Comparison of ENCODE assay signal across 11 cellular contexts in the genomic region with DNA sequence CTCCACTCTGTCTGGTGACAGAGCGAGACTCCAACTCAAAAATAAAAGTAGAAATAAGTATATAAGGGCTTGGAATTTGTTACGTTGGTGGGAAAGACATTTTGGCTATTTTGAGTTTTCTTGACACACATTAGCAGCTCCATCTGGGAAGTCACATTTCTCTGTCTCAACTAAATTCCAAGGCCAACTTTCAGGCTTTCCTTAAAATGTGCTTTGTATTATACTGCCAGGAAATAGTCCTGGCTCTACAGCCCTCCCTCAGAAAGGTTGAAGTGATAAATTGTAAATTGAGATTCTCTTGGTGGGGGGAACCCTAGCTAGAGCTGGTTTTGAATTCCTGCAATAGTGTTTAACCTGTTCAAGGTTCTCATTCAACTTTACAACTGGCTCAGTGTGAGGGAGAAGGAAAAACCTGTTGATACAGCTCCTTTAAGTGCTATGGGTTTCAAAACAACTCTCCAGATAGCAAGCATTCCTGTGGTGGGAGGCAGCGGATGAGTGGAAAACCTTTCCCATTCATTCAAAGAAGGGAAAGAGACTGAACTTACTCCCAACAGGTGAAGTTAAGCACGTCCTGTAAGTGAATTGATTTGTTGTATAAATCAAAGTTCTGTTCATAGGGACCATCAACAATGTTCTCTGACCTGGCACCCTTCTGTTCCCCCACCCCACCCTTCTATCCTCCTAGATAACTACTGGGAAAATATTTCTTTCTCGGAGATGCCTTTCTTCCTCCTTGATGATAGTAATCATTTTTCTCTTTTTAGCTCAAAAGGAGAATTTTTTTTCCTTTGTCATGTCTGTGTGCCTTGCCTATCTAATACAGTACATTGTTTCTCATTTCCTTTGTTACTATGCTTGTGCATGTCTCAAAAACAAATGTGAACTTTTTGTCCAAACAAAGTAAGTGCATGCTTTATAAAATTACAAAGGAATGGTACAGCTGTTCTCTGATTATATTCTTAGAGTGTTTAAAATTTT. TPM values are rescaled to one million over a fixed set of nuclear protein-coding genes. Genes with fewer than 3 reads are reported as not detected.
DNase-seq lines count a peak whose midpoint lies in the region; ATAC-seq and TF ChIP-seq lines count a peak whose summit lies in the region.
"Had no signal": no experiment of that assay in that cellular context is flagged by ENCODE, and none has a peak within 500 bp of the region (broad histone marks: within the 10 kb centered on the region; RNA-seq: fewer than 3 reads in every experiment).

No MANE protein-coding gene starts in this region.

- DNase-seq in Caco-2 (peak; percentile 75 to 78), PC-9 (peak; percentile 57 to 80), fibroblast of gingiva (ENCODE audit: low read depth) (peak; percentile 25), nucleus accumbens (lab: John Stamatoyannopoulos, UW) (no peak), anterior cingulate cortex (lab: John Stamatoyannopoulos, UW) (no peak)
- DNase-seq in stimulated activated CD4-positive, alpha-beta T cell treated with anti-CD3 and anti-CD28 coated beads, Interleukin-4, amount 100 ng/mL, for 24 hours: no peak
- DNase-seq in activated naive CD8-positive, alpha-beta T cell treated with anti-CD3 and anti-CD28 coated beads, Interleukin-2, amount 50 U/mL, for 24 hours: no peak
- DNase-seq: adrenal gland; stimulated activated naive CD8-positive, alpha-beta T cell treated with anti-CD3 and anti-CD28 coated beads, Interleukin-15, amount 100 ng/mL, for 72 hours had no signal

- TF ChIP-seq CTCF in Caco-2 (IDR thresholded peaks at IDR 0.05; ENCODE audit: insufficient read depth in 1 of 2, low read depth in 1 of 2, low read length in 1 of 2, severe bottlenecking in 1 of 2, unreplicated experiment in 1 of 2) (no peak), PC-9 (conservative IDR thresholded peaks at IDR 0.05) (no peak), nephron (IDR thresholded peaks at IDR 0.05; ENCODE audit: unreplicated experiment in 3 of 3) (no peak)

- H3K4me3 ChIP-seq in Caco-2 (ENCODE audit: low read depth, low read length) (peak overlapping the region; percentile 22), PC-9 (peak overlapping the region; percentile 45)
- H3K4me3 ChIP-seq: adrenal gland had no signal

- no peaks in the 10 kb centered on the region for H3K9me2 ChIP-seq in PC-9 (ENCODE audit: insufficient read depth)

- H4K20me1 ChIP-seq in PC-9 (ENCODE audit: insufficient read depth): no peaks in the 10 kb centered on the region

- H3K9me3 ChIP-seq in Caco-2 (no peaks in the 10 kb centered on the region), PC-9 (ENCODE audit: insufficient read depth, low read depth) (no peaks in the 10 kb centered on the region)
- H3K9me3 ChIP-seq: adrenal gland had no signal

- H3K27me3 Mint-ChIP-seq in Caco-2 (ENCODE audit: insufficient read depth, unreplicated experiment) (no peaks in the 10 kb centered on the region), nephron (ENCODE audit: low read depth) (no peaks in the 10 kb centered on the region)
- no peaks in the 10 kb centered on the region for H3K27me3 Mint-ChIP-seq in activated naive CD8-positive, alpha-beta T cell treated with anti-CD3 and anti-CD28 coated beads, Interleukin-2, amount 50 U/mL, for 24 hours
- H3K27me3 Mint-ChIP-seq: stimulated activated naive CD8-positive, alpha-beta T cell treated with anti-CD3 and anti-CD28 coated beads, Interleukin-15, amount 100 ng/mL, for 72 hours had no signal

- no peaks in the 10 kb centered on the region for H3K36me3 ChIP-seq in Caco-2 (ENCODE audit: control insufficient read depth, insufficient read depth, low read length)
- H3K36me3 ChIP-seq in PC-9 (ENCODE audit: low read depth): no peaks in the 10 kb centered on the region
- H3K36me3 ChIP-seq: adrenal gland had no signal

- H3F3A ChIP-seq in PC-9 (ENCODE audit: insufficient read depth, low read depth): peaks cover 16% of the 10 kb centered on the region; the same call in 1 of the 2 replicates

- no peak for ATAC-seq in activated naive CD8-positive, alpha-beta T cell treated with anti-CD3 and anti-CD28 coated beads, Interleukin-2, amount 50 U/mL, for 24 hours
- ATAC-seq: stimulated activated naive CD8-positive, alpha-beta T cell treated with anti-CD3 and anti-CD28 coated beads, Interleukin-15, amount 100 ng/mL, for 72 hours had no signal

- peaks cover 17% of the 10 kb centered on the region for H3K4me1 ChIP-seq in Caco-2
- peaks cover 24% of the 10 kb centered on the region for H3K4me1 ChIP-seq in PC-9 (replicated peaks; ENCODE audit: insufficient read depth)

- intact Hi-C loops in Caco-2 (cut with micrococcal nuclease; ENCODE audit: unreplicated experiment): loop anchor here (1.0 kb wide), 3 partner anchors 13 to 44 kb away; a partner anchor contains a TSS
- intact Hi-C loops in PC-9 (cut with micrococcal nuclease; ENCODE audit: unreplicated experiment): loop anchor here (1.0 to 10.0 kb wide), 3 partner anchors 45 to 81 kb away; no protein-coding TSS in a partner anchor

- peak overlapping the region; percentile 57 for H3K27ac ChIP-seq in PC-9
- H3K27ac ChIP-seq: adrenal gland had no signal

- H3K4me3 Mint-ChIP-seq in Caco-2 (ENCODE audit: unreplicated experiment) (peak overlapping the region; percentile 69), nephron (peak overlapping the region; percentile 28 to 51 (median 43))
- H3K4me3 Mint-ChIP-seq in activated naive CD8-positive, alpha-beta T cell treated with anti-CD3 and anti-CD28 coated beads, Interleukin-2, amount 50 U/mL, for 24 hours: no peak overlapping the region
- H3K4me3 Mint-ChIP-seq: neural crest cell; stimulated activated naive CD8-positive, alpha-beta T cell treated with anti-CD3 and anti-CD28 coated beads, Interleukin-15, amount 100 ng/mL, for 72 hours had no signal

- CTCF ChIA-PET in Caco-2 (lab: Charles Lee) (interaction anchor here (1.4 to 2.7 kb wide), 2 partner anchors 44 to 47 kb away, joined by 4 to 29 read pairs; a partner anchor contains a TSS), PC-9 (lab: Charles Lee) (interaction anchor here (0.6 to 1.6 kb wide), 3 partner anchors 24 to 47 kb away, joined by 3 to 12 read pairs (median 8); a partner anchor contains a TSS)

- H2AFZ ChIP-seq in PC-9: peak overlapping the region; percentile 58; the same call in 1 of the 2 replicates

- H3K36me3 Mint-ChIP-seq in Caco-2 (ENCODE audit: insufficient read depth, unreplicated experiment) (no peaks in the 10 kb centered on the region), nephron (ENCODE audit: low read depth) (no peaks in the 10 kb centered on the region)
- H3K36me3 Mint-ChIP-seq in activated naive CD8-positive, alpha-beta T cell treated with anti-CD3 and anti-CD28 coated beads, Interleukin-2, amount 50 U/mL, for 24 hours (ENCODE audit: low read depth): no peaks in the 10 kb centered on the region

- H3K4me1 Mint-ChIP-seq in Caco-2 (ENCODE audit: low read depth, unreplicated experiment): peaks cover 26% of the 10 kb centered on the region
- peaks cover 32% of the 10 kb centered on the region for H3K4me1 Mint-ChIP-seq in nephron
- peaks cover 16% of the 10 kb centered on the region for H3K4me1 Mint-ChIP-seq in activated naive CD8-positive, alpha-beta T cell treated with anti-CD3 and anti-CD28 coated beads, Interleukin-2, amount 50 U/mL, for 24 hours
- H3K4me1 Mint-ChIP-seq: neural crest cell had no signal

- no peaks in the 10 kb centered on the region for H3K79me2 ChIP-seq in PC-9 (ENCODE audit: low read depth)

- POLR2A ChIA-PET in Caco-2 (lab: Charles Lee): interaction anchor here (0.5 to 1.3 kb wide), 2 partner anchors 19 to 44 kb away, joined by 7 to 9 read pairs; a partner anchor contains a TSS
- POLR2A ChIA-PET in PC-9 (lab: Charles Lee; ENCODE audit: unreplicated experiment): interaction anchor here (0.6 to 1.1 kb wide), 3 partner anchors 12 to 79 kb away, joined by 3 to 9 read pairs (median 3); a partner anchor contains a TSS

- H3K27me3 ChIP-seq in Caco-2 (replicated peaks; ENCODE audit: control insufficient read depth, insufficient read depth, low read length) (no peaks in the 10 kb centered on the region), PC-9 (ENCODE audit: insufficient read depth, low read depth) (no peaks in the 10 kb centered on the region)
- H3K27me3 ChIP-seq: adrenal gland had no signal

- TSS peak; percentile 86 for BruUV-seq in Caco-2 (replicated peaks; lab: Mats Ljungman, UMichigan)
- no TSS peak for BruUV-seq in PC-9 (replicated peaks; lab: Mats Ljungman, UMichigan)

- H3K9me3 Mint-ChIP-seq in Caco-2 (ENCODE audit: unreplicated experiment) (no peaks in the 10 kb centered on the region), nephron (no peaks in the 10 kb centered on the region)
- no peaks in the 10 kb centered on the region for H3K9me3 Mint-ChIP-seq in activated naive CD8-positive, alpha-beta T cell treated with anti-CD3 and anti-CD28 coated beads, Interleukin-2, amount 50 U/mL, for 24 hours
- H3K9me3 Mint-ChIP-seq: neural crest cell; stimulated activated naive CD8-positive, alpha-beta T cell treated with anti-CD3 and anti-CD28 coated beads, Interleukin-15, amount 100 ng/mL, for 72 hours had no signal

- H3K4me2 ChIP-seq in PC-9: peak overlapping the region; percentile 77

- H3K27ac Mint-ChIP-seq in Caco-2 (ENCODE audit: unreplicated experiment): peak overlapping the region; percentile 86
- H3K27ac Mint-ChIP-seq in nephron: peak overlapping the region; percentile 89 to 96 (median 91)
- no peak overlapping the region for H3K27ac Mint-ChIP-seq in activated naive CD8-positive, alpha-beta T cell treated with anti-CD3 and anti-CD28 coated beads, Interleukin-2, amount 50 U/mL, for 24 hours

RNA-seq across cellular contexts. Expression of a gene that starts 44.2 kb away (rescaled TPM):
- total RNA-seq in Caco-2 (2022): 45.5 and 61.0 TPM in 2 replicates
- total RNA-seq in PC-9 (2021): 27.7 and 43.7 TPM in 2 replicates

Comparison
In these comparisons a context has a peak if more than half of its experiments do, and no peak if none do; other contexts are left out.
1. DNase-seq: peak in Caco-2 (2 of 2), PC-9 (2 of 2) and fibroblast of gingiva (single experiment); none in nucleus accumbens (0 of 56), anterior cingulate cortex (0 of 58), stimulated activated CD4-positive, alpha-beta T cell treated with anti-CD3 and anti-CD28 coated beads, Interleukin-4, amount 100 ng/mL, for 24 hours (single experiment) and activated naive CD8-positive, alpha-beta T cell treated with anti-CD3 and anti-CD28 coated beads, Interleukin-2, amount 50 U/mL, for 24 hours (single experiment).